7 cellular contexts compared by ENCODE assay signal in the genomic region with DNA sequence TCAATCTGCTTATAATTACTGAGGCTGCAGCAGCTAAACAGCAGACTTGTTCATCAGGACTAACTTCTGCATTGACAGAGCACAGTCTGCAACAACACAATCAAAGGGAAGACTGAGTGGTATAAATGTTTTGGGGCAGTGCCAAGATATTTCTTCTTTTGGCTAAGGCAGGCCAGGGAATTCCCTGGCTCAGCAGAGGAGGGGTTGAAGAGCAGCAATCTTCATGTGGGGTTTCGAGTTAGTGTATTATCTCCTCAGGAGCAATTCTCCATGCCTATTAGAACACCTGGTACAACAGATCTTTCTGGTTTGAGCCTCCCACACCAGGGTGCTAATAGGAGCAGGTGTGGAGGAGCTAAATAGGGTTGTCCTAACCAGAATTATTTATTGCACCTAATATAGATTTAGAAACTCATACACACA.
DNase-seq lines count a peak whose midpoint lies in the region; ATAC-seq, FAIRE-seq and TF ChIP-seq lines count a peak whose summit lies in the region.

No MANE protein-coding gene starts in this region.

- no peak overlapping the region for H4K8ac ChIP-seq in mesendoderm (ENCODE audit: low read depth, low read length)

- H3K4me3 ChIP-seq in endothelial cell of umbilical vein (replicated peaks in 1 of 3; ENCODE audit: insufficient read depth in 1 of 3, low read depth in 1 of 3, low read length in 3 of 3): no peak overlapping the region
- no peak overlapping the region for H3K4me3 ChIP-seq in mesendoderm (ENCODE audit: low read length)

- H3K9me3 Mint-ChIP-seq in stimulated activated memory B cell treated with anti-CD40 and anti-IgM and Interleukin-4, amounts not matched to agents 10 μg/mL and 1 μg/mL and 100 μg/mL, for 72 hours: no peaks in the 10 kb centered on the region

- H3K4ac ChIP-seq in mesendoderm (ENCODE audit: low read depth, low read length): no peak overlapping the region

- no peak overlapping the region for H2BK5ac ChIP-seq in mesendoderm (ENCODE audit: low read length)

- no peak overlapping the region for H2AK5ac ChIP-seq in mesendoderm (ENCODE audit: low read length)

- no peak overlapping the region for H2AFZ ChIP-seq in endothelial cell of umbilical vein (ENCODE audit: low read depth, low read length)

- peak; percentile 65 to 79 for DNase-seq in NCI-H524 (lab: John Stamatoyannopoulos, UW)
- peak; percentile 64 for DNase-seq in endothelial cell of umbilical vein (ENCODE audit: low read depth, low spot score)
- DNase-seq in NCI-H446 treated with DMSO at 0.1 percent for 48 hours (lab: John Stamatoyannopoulos, UW): no peak
- no peak for DNase-seq in mesendoderm

- no peaks in the 10 kb centered on the region for H3K9me1 ChIP-seq in endothelial cell of umbilical vein (replicated peaks; ENCODE audit: control insufficient read depth, extremely low read depth, insufficient read depth, low read length)

- dilution Hi-C loops in endothelial cell of umbilical vein (cut with MboI; ENCODE audit: extremely low pct_ligation_motif_present, low sequenced_read_pairs): no loop called here

- peak; percentile 45 for ATAC-seq in GM18858 (IDR thresholded peaks at IDR 0.05; ENCODE audit: unreplicated experiment)
- ATAC-seq in HG02623 (IDR thresholded peaks at IDR 0.05; ENCODE audit: unreplicated experiment): peak; percentile 52
- ATAC-seq in stimulated activated memory B cell treated with anti-CD40 and anti-IgM and Interleukin-4, amounts not matched to agents 10 μg/mL and 1 μg/mL and 100 μg/mL, for 72 hours: peak; percentile 64

- POLR2A ChIA-PET in endothelial cell of umbilical vein (lab: Charles Lee): no interaction called here

- peak; percentile 24 for FAIRE-seq in endothelial cell of umbilical vein (lab: Jason Lieb, UNC)

- H3K9ac ChIP-seq in endothelial cell of umbilical vein (replicated peaks; ENCODE audit: extremely low read depth, insufficient read depth, low read length): no peak overlapping the region
- H3K9ac ChIP-seq in mesendoderm (ENCODE audit: low read length): no peak overlapping the region

- no peak overlapping the region for H3K18ac ChIP-seq in mesendoderm (ENCODE audit: low read length)

- no TSS peak for BruUV-seq in endothelial cell of umbilical vein (replicated peaks; lab: Mats Ljungman, UMichigan)

- no peak overlapping the region for H3K27ac ChIP-seq in endothelial cell of umbilical vein (ENCODE audit: insufficient read depth, low read depth, low read length)
- no peak overlapping the region for H3K27ac ChIP-seq in mesendoderm (ENCODE audit: low read depth, low read length)

- no peak overlapping the region for H4K5ac ChIP-seq in mesendoderm (ENCODE audit: low read length)

- H2BK15ac ChIP-seq in mesendoderm (replicated peaks; ENCODE audit: low read depth): no peak overlapping the region

- peaks cover 40% of the 10 kb centered on the region for H3K4me1 Mint-ChIP-seq in stimulated activated memory B cell treated with anti-CD40 and anti-IgM and Interleukin-4, amounts not matched to agents 10 μg/mL and 1 μg/mL and 100 μg/mL, for 72 hours

- TF ChIP-seq CTCF in endothelial cell of umbilical vein (IDR thresholded peaks at IDR 0.05; ENCODE audit: extremely low read depth in 1 of 2, insufficient read depth in 1 of 2, low read depth in 1 of 2, low read length in 2 of 2): no peak

- H3K36me3 ChIP-seq in endothelial cell of umbilical vein (ENCODE audit: control insufficient read depth in 2 of 2, extremely low read depth in 1 of 2, insufficient read depth in 2 of 2, low read length in 2 of 2): peaks cover 0 to 19% of the 10 kb centered on the region in 2 experiments
- H3K36me3 ChIP-seq in mesendoderm (ENCODE audit: control insufficient read depth, insufficient read depth, low read length): no peaks in the 10 kb centered on the region

- CTCF ChIA-PET in endothelial cell of umbilical vein (lab: Charles Lee): interaction anchor here (0.9 to 3.4 kb wide), 4 partner anchors 27 to 196 kb away, joined by 3 to 15 read pairs (median 4); no protein-coding TSS in a partner anchor

- no peak overlapping the region for H3K56ac ChIP-seq in mesendoderm (ENCODE audit: low read length)

- no peaks in the 10 kb centered on the region for H4K20me1 ChIP-seq in endothelial cell of umbilical vein (replicated peaks; ENCODE audit: control insufficient read depth, extremely low read depth, insufficient read depth, low read length)

- WGBS in mesendoderm (ENCODE audit: extremely low coverage, insufficient coverage, low lambda C conversion rate): no CpG with 5 or more reads among the region's 1 CpG

- H3K27ac Mint-ChIP-seq in stimulated activated memory B cell treated with anti-CD40 and anti-IgM and Interleukin-4, amounts not matched to agents 10 μg/mL and 1 μg/mL and 100 μg/mL, for 72 hours: peak overlapping the region; percentile 91

- no peak for TF ChIP-seq POLR2A in endothelial cell of umbilical vein (IDR thresholded peaks at IDR 0.05; ENCODE audit: low read depth, low read length)

- H3K27me3 ChIP-seq in endothelial cell of umbilical vein (ENCODE audit: control insufficient read depth in 2 of 2, insufficient read depth in 2 of 2, low read length in 2 of 2): no peaks in the 10 kb centered on the region
- H3K27me3 ChIP-seq in mesendoderm (ENCODE audit: insufficient read depth, low read length, poor library complexity): no peaks in the 10 kb centered on the region

- intact Hi-C loops in endothelial cell of umbilical vein (cut with micrococcal nuclease): no loop called here

- H3K36me3 Mint-ChIP-seq in stimulated activated memory B cell treated with anti-CD40 and anti-IgM and Interleukin-4, amounts not matched to agents 10 μg/mL and 1 μg/mL and 100 μg/mL, for 72 hours: no peaks in the 10 kb centered on the region

- no peaks in the 10 kb centered on the region for H3K79me1 ChIP-seq in mesendoderm (ENCODE audit: low read length)

- H3K4me1 ChIP-seq in endothelial cell of umbilical vein (ENCODE audit: control insufficient read depth, extremely low read depth, insufficient read depth, low read length) (peaks cover 54% of the 10 kb centered on the region), mesendoderm (ENCODE audit: control insufficient read depth, low read depth, low read length) (no peaks in the 10 kb centered on the region)

- H2BK120ac ChIP-seq in mesendoderm (ENCODE audit: low read depth, low read length): no peak overlapping the region

- peak overlapping the region; percentile 4 for H3K4me3 Mint-ChIP-seq in stimulated activated memory B cell treated with anti-CD40 and anti-IgM and Interleukin-4, amounts not matched to agents 10 μg/mL and 1 μg/mL and 100 μg/mL, for 72 hours

- no peaks in the 10 kb centered on the region for H3K9me3 ChIP-seq in endothelial cell of umbilical vein (replicated peaks; ENCODE audit: control insufficient read depth, insufficient read depth, low read length)

- no peak overlapping the region for H3K4me2 ChIP-seq in endothelial cell of umbilical vein (ENCODE audit: insufficient read depth, low read length)
- H3K4me2 ChIP-seq in mesendoderm (ENCODE audit: low read length): no peak overlapping the region

- H3K23ac ChIP-seq in mesendoderm (ENCODE audit: low read length): no peak overlapping the region

- H3K27me3 Mint-ChIP-seq in stimulated activated memory B cell treated with anti-CD40 and anti-IgM and Interleukin-4, amounts not matched to agents 10 μg/mL and 1 μg/mL and 100 μg/mL, for 72 hours: no peaks in the 10 kb centered on the region

- H3K79me2 ChIP-seq in endothelial cell of umbilical vein (ENCODE audit: control insufficient read depth, insufficient read depth, low read length): peaks cover 43% of the 10 kb centered on the region
- no peaks in the 10 kb centered on the region for H3K79me2 ChIP-seq in mesendoderm (ENCODE audit: control insufficient read depth, insufficient read depth, low read length)

TF ChIP-seq in endothelial cell of umbilical vein, 7 proteins besides CTCF, POLR2A, EP300 and RAD21:
- TF ChIP-seq EZH2 (IDR thresholded peaks at IDR 0.05; ENCODE audit: borderline replicate concordance, low read depth, low read length, severe bottlenecking) (no peak), JUN (IDR thresholded peaks at IDR 0.05; ENCODE audit: borderline replicate concordance, insufficient read depth, insufficient read length, low read depth) (no peak), FOS (IDR thresholded peaks at IDR 0.05; ENCODE audit: borderline replicate concordance, insufficient read depth, low read length) (no peak), POLR2AphosphoS5 (IDR thresholded peaks at IDR 0.05; ENCODE audit: insufficient read depth, low read depth, low read length) (peak; percentile 3), MYC (IDR thresholded peaks at IDR 0.05; ENCODE audit: low read depth, low read length) (no peak), GATA2 (IDR thresholded peaks at IDR 0.05; ENCODE audit: insufficient read depth, insufficient read length, low read depth, low read length) (no peak)
- TF ChIP-seq, protein P1, sequence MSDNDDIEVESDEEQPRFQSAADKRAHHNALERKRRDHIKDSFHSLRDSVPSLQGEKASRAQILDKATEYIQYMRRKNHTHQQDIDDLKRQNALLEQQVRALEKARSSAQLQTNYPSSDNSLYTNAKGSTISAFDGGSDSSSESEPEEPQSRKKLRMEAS (IDR thresholded peaks at IDR 0.05; ENCODE audit: insufficient read depth, insufficient read length): no peak

Comparison
In these comparisons a context has a peak if more than half of its experiments do, and no peak if none do; other contexts are left out.
1. DNase-seq: peak in NCI-H524 (2 of 2) and endothelial cell of umbilical vein (single experiment); none in NCI-H446 treated with DMSO at 0.1 percent for 48 hours (single experiment) and mesendoderm (single experiment).
2. Peak in every context shown above with its lines, with median percentiles within 50 percentile points of each other: ATAC-seq.